Comparison of ENCODE assay signal across 26 cellular contexts in the genomic region with DNA sequence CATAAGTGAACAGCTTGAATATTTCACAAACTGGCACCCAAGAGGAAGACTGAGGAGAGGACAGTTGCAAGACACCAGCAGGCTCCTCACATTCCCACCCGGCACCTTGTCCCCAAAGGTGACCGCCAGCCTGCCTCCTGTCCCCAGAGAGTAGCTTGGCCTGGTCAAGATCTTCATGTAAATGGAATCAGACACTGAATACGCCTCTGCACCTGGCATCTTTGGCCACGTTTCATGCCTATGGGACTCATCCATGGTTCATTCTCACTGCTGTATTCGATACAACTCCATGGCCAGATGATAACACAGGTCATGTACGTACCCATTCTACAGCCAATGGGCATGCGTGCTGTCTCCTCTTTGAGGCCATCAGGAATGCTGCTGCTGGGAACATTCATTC.
DNase-seq lines count a peak whose midpoint lies in the region; ATAC-seq and TF ChIP-seq lines count a peak whose summit lies in the region.
"Had no signal": no experiment of that assay in that cellular context is flagged by ENCODE, and none has a peak within 500 bp of the region (broad histone marks: within the 10 kb centered on the region; RNA-seq: fewer than 3 reads in every experiment).

No MANE protein-coding gene starts in this region.

- no peaks in the 10 kb centered on the region for H3K27me3 ChIP-seq in Peyer's patch
- no peaks in the 10 kb centered on the region for H3K27me3 ChIP-seq in mucosa of rectum (ENCODE audit: control insufficient read depth in 2 of 2, insufficient read depth in 2 of 2, low read length in 2 of 2)
- H3K27me3 ChIP-seq: BLaER1, tibial artery had no signal

- ATAC-seq in HG02610 (IDR thresholded peaks at IDR 0.05; ENCODE audit: unreplicated experiment) (no peak), GM18502 (IDR thresholded peaks at IDR 0.05; ENCODE audit: poor library complexity, unreplicated experiment) (no peak)
- ATAC-seq: activated CD4-positive, CD25-positive, alpha-beta regulatory T cell treated with anti-CD3 and anti-CD28 coated beads, Interleukin-2, amount 50 U/mL, for 24 hours; T-cell had no signal

- H3K27ac ChIP-seq in Peyer's patch (peak overlapping the region in 3 of 4 donors; percentile 72 to 92 (median 89)), mucosa of rectum (ENCODE audit: low read depth in 2 of 2, low read length in 2 of 2) (peak overlapping the region; percentile 92 to 94), temporal lobe (ENCODE audit: low read depth, low read length) (peak overlapping the region; percentile 77)
- H3K27ac ChIP-seq: epithelial cell of prostate, lower lobe of right lung had no signal

- H3K9ac ChIP-seq in mucosa of rectum (ENCODE audit: low read depth in 1 of 2, low read length in 2 of 2) = peak overlapping the region; percentile 35 to 85
- H3K9ac ChIP-seq: BLaER1 had no signal

- H3K36me3 ChIP-seq in Peyer's patch (no peaks in the 10 kb centered on the region), mucosa of rectum (ENCODE audit: control insufficient read depth in 2 of 2, insufficient read depth in 2 of 2, low read length in 2 of 2) (no peaks in the 10 kb centered on the region)
- H3K36me3 ChIP-seq: lower lobe of right lung, tibial artery had no signal

- H3K4me1 ChIP-seq in Peyer's patch (peaks cover 2 to 79% (median 27%) of the 10 kb centered on the region in 4 donors), mucosa of rectum (ENCODE audit: control insufficient read depth in 2 of 2, insufficient read depth in 2 of 2, low read length in 2 of 2) (peaks cover 73 to 75% of the 10 kb centered on the region in 2 donors)

- H3K9me3 ChIP-seq in Peyer's patch = no peaks in the 10 kb centered on the region
- no peaks in the 10 kb centered on the region for H3K9me3 ChIP-seq in mucosa of rectum (ENCODE audit: control insufficient read depth in 2 of 2, low read length in 2 of 2)
- H3K9me3 ChIP-seq: BLaER1, lower lobe of right lung, mucosa of descending colon, tibial artery had no signal

- H3K4me3 ChIP-seq in Peyer's patch = no peak overlapping the region
- H3K4me3 ChIP-seq in mucosa of rectum (ENCODE audit: low read length in 2 of 2) = peak overlapping the region in 1 of 2 donors; percentile 0
- H3K4me3 ChIP-seq: BLaER1, lower lobe of right lung, mucosa of descending colon, tibial artery had no signal

- TF ChIP-seq POLR2A in Peyer's patch (IDR thresholded peaks at IDR 0.05) = no peak

- DNase-seq in Peyer's patch (no peak), cerebellum (ENCODE audit: low spot score) (peak; percentile 36), KG1 (lab: John Stamatoyannopoulos, UW) (no peak)
- DNase-seq: activated CD4-positive, alpha-beta memory T cell treated with anti-CD3 and anti-CD28 coated beads, Interleukin-2, amount 10 ng/mL, durations not matched to agents 7 days and 5 days; activated CD8-positive, alpha-beta memory T cell treated with anti-CD3 and anti-CD28 coated beads, Interleukin-2, amount 50 U/mL, for 48 hours; activated naive CD8-positive, alpha-beta T cell treated with anti-CD3 and anti-CD28 coated beads, Interleukin-2, amount 10 ng/mL, durations not matched to agents 7 days and 5 days; central memory CD4-positive, alpha-beta T cell; COR-L47; DMS53; H9; head of caudate nucleus; lower lobe of right lung; NCI-H1105; NCI-H2029; NCI-H524 treated with DMSO at 0.1 percent for 48 hours; stimulated activated CD4-positive, alpha-beta T cell treated with anti-CD3 and anti-CD28 coated beads, Interleukin-15, amount 100 ng/mL, for 24 hours; T-cell; tibial artery had no signal

- TF ChIP-seq CTCF in Peyer's patch (IDR thresholded peaks at IDR 0.05) = no peak
